Comparison of ENCODE assay signal across 18 cellular contexts in the genomic region with DNA sequence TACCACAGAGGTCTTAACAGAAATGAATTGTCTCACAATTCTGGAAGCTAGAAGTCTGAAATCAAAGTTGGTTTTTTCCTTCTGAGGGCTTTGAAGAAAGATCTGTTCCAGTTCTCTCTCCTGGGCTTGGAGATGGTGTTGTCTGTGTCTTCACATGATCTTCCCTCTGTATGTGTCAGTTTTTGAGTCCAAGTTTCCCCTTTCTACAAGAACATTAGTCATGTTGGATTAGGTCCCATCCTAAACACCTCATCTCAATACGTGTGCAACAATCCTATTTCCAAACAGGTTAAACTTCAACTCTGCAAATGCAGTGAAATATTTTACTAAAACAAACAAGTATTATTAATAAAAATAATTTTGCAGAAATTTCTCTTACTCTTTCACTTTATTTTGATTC. TPM values are rescaled to one million over a fixed set of nuclear protein-coding genes. Genes with fewer than 3 reads are reported as not detected.
"Had no signal": no experiment of that assay in that cellular context is flagged by ENCODE, and none has a peak within 500 bp of the region (broad histone marks: within the 10 kb centered on the region; RNA-seq: fewer than 3 reads in every experiment).

No MANE protein-coding gene starts in this region.

- H3K4me3 ChIP-seq: heart left ventricle, smooth muscle cell had no signal

- H3K9me3 ChIP-seq: heart left ventricle had no signal

- H3K4me3 Mint-ChIP-seq: activated B cell treated with CpG ODN at 0.5 μM for 24 hours; activated CD4-positive, alpha-beta T cell treated with anti-CD3 and anti-CD28 coated beads, Interleukin-2, amount 10 ng/mL, durations not matched to agents 24 days and 14 days; activated naive CD4-positive, alpha-beta T cell treated with anti-CD3 and anti-CD28 coated beads, Interleukin-2, amount 10 ng/mL, durations not matched to agents 7 days and 5 days; activated T-helper 1 cell treated with anti-CD3 and anti-CD28 coated beads, Interleukin-12 subunit alpha, Interleukin-12 subunit beta, Interleukin-2, Interleukin-4 antibody, amounts not matched to agents 30 ng/mL and 10 ng/mL and 1 ng/mL, durations not matched to agents 14 hours and 24 hours and 36 hours; stimulated activated memory B cell treated with anti-CD40 and anti-IgM and Interleukin-4, amounts not matched to agents 10 μg/mL and 1 μg/mL and 100 μg/mL, for 72 hours; T-helper 1 cell treated with Interleukin-12 subunit alpha and Interleukin-12 subunit beta and Interleukin-4 antibody, amounts not matched to agents 30 μg/mL and 1 μg/mL, for 36 hours had no signal

- H3K27me3 ChIP-seq: heart left ventricle had no signal

- H3K4me2 ChIP-seq: smooth muscle cell had no signal

- ATAC-seq: heart left ventricle; left ventricle myocardium superior; stimulated activated memory B cell treated with anti-CD40 and anti-IgM and Interleukin-4, amounts not matched to agents 10 μg/mL and 1 μg/mL and 100 μg/mL, for 72 hours had no signal

- H3K27me3 Mint-ChIP-seq: activated B cell treated with CpG ODN at 0.5 μM for 24 hours; naive B cell; stimulated activated memory B cell treated with anti-CD40 and anti-IgM and Interleukin-4, amounts not matched to agents 10 μg/mL and 1 μg/mL and 100 μg/mL, for 72 hours; type B pancreatic cell had no signal

- H3K27ac Mint-ChIP-seq: activated B cell treated with CpG ODN at 0.5 μM for 24 hours; activated CD4-positive, alpha-beta T cell treated with anti-CD3 and anti-CD28 coated beads, Interleukin-2, amount 10 ng/mL, durations not matched to agents 24 days and 14 days; activated naive CD4-positive, alpha-beta T cell treated with anti-CD3 and anti-CD28 coated beads, Interleukin-2, amount 10 ng/mL, durations not matched to agents 7 days and 5 days; activated T-helper 1 cell treated with anti-CD3 and anti-CD28 coated beads, Interleukin-12 subunit alpha, Interleukin-12 subunit beta, Interleukin-2, Interleukin-4 antibody, amounts not matched to agents 30 ng/mL and 10 ng/mL and 1 ng/mL, durations not matched to agents 14 hours and 24 hours and 36 hours; naive B cell; stimulated activated memory B cell treated with anti-CD40 and anti-IgM and Interleukin-4, amounts not matched to agents 10 μg/mL and 1 μg/mL and 100 μg/mL, for 72 hours; T-helper 1 cell treated with Interleukin-12 subunit alpha and Interleukin-12 subunit beta and Interleukin-4 antibody, amounts not matched to agents 30 μg/mL and 1 μg/mL, for 36 hours; type B pancreatic cell had no signal

- DNase-seq: activated B cell treated with CpG ODN at 0.5 μM for 24 hours; activated CD4-positive, alpha-beta T cell treated with anti-CD3 and anti-CD28 coated beads, Interleukin-2, amount 10 ng/mL, durations not matched to agents 24 days and 14 days; activated naive CD4-positive, alpha-beta T cell treated with anti-CD3 and anti-CD28 coated beads, Interleukin-2, amount 10 ng/mL, durations not matched to agents 7 days and 5 days; central memory CD4-positive, alpha-beta T cell; effector memory CD4-positive, alpha-beta T cell; heart left ventricle; islet precursor cell; left ventricle myocardium superior; midbrain; naive B cell; posterior cingulate gyrus; substantia nigra had no signal

- H3K27ac ChIP-seq: heart left ventricle had no signal

- H3K9me3 Mint-ChIP-seq: activated B cell treated with CpG ODN at 0.5 μM for 24 hours; activated CD4-positive, alpha-beta T cell treated with anti-CD3 and anti-CD28 coated beads, Interleukin-2, amount 10 ng/mL, durations not matched to agents 24 days and 14 days; activated naive CD4-positive, alpha-beta T cell treated with anti-CD3 and anti-CD28 coated beads, Interleukin-2, amount 10 ng/mL, durations not matched to agents 7 days and 5 days; activated T-helper 1 cell treated with anti-CD3 and anti-CD28 coated beads, Interleukin-12 subunit alpha, Interleukin-12 subunit beta, Interleukin-2, Interleukin-4 antibody, amounts not matched to agents 30 ng/mL and 10 ng/mL and 1 ng/mL, durations not matched to agents 14 hours and 24 hours and 36 hours; naive B cell; stimulated activated memory B cell treated with anti-CD40 and anti-IgM and Interleukin-4, amounts not matched to agents 10 μg/mL and 1 μg/mL and 100 μg/mL, for 72 hours; T-helper 1 cell treated with Interleukin-12 subunit alpha and Interleukin-12 subunit beta and Interleukin-4 antibody, amounts not matched to agents 30 μg/mL and 1 μg/mL, for 36 hours; type B pancreatic cell had no signal

- H3K36me3 Mint-ChIP-seq: stimulated activated memory B cell treated with anti-CD40 and anti-IgM and Interleukin-4, amounts not matched to agents 10 μg/mL and 1 μg/mL and 100 μg/mL, for 72 hours; type B pancreatic cell had no signal

RNA-seq across cellular contexts. Expression of a gene that starts 37.5 kb away (rescaled TPM):
- total RNA-seq: activated B cell treated with CpG ODN at 0.5 μM for 24 hours; activated CD4-positive, alpha-beta T cell treated with anti-CD3 and anti-CD28 coated beads, Interleukin-2, amount 10 ng/mL, durations not matched to agents 24 days and 14 days; activated T-helper 1 cell treated with anti-CD3 and anti-CD28 coated beads, Interleukin-12 subunit alpha, Interleukin-12 subunit beta, Interleukin-2, Interleukin-4 antibody, amounts not matched to agents 30 ng/mL and 10 ng/mL and 1 ng/mL, durations not matched to agents 14 hours and 24 hours and 36 hours; frontal cortex; heart left ventricle; left ventricle myocardium superior; smooth muscle cell had no signal

RNA-seq across cellular contexts. Expression of a gene that starts 56.0 kb away (rescaled TPM):
- total RNA-seq: activated B cell treated with CpG ODN at 0.5 μM for 24 hours; activated CD4-positive, alpha-beta T cell treated with anti-CD3 and anti-CD28 coated beads, Interleukin-2, amount 10 ng/mL, durations not matched to agents 24 days and 14 days; activated T-helper 1 cell treated with anti-CD3 and anti-CD28 coated beads, Interleukin-12 subunit alpha, Interleukin-12 subunit beta, Interleukin-2, Interleukin-4 antibody, amounts not matched to agents 30 ng/mL and 10 ng/mL and 1 ng/mL, durations not matched to agents 14 hours and 24 hours and 36 hours; frontal cortex; left ventricle myocardium superior; smooth muscle cell had no signal
